9 cellular contexts compared by ENCODE assay signal in the genomic region with DNA sequence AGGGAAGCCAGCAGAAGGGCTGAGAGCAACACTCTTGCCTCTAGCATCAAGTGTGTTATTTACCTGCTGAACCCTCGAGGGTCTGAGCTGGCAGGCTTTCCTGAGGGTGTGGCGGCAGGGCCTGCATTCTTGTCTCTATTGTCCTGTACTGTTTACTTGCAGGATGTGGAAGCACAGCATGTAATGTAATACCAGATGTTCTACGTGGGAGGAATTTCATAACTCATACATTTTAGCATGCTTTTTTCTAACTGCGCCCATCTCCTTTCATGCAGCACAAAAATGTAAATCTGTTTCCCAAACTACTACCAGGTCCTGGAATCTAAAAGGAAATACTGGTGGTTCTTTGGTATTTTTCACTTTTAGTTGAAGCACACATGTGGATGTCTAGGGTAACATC.
DNase-seq lines count a peak whose midpoint lies in the region; ATAC-seq lines count a peak whose summit lies in the region.
"Had no signal": no experiment of that assay in that cellular context is flagged by ENCODE, and none has a peak within 500 bp of the region (broad histone marks: within the 10 kb centered on the region; RNA-seq: fewer than 3 reads in every experiment).

No MANE protein-coding gene starts in this region.

- H3K4me1 Mint-ChIP-seq in CD8-positive, alpha-beta memory T cell: no peaks in the 10 kb centered on the region

- peak; percentile 44 for ATAC-seq in esophagus mucosa
- no peak for ATAC-seq in GM18502 (IDR thresholded peaks at IDR 0.05; ENCODE audit: poor library complexity, unreplicated experiment)

- no peaks in the 10 kb centered on the region for H3K9me3 ChIP-seq in CD8-positive, alpha-beta memory T cell (ENCODE audit: low read length)

- no peak overlapping the region for H3K27ac Mint-ChIP-seq in CD8-positive, alpha-beta memory T cell

- no peak overlapping the region for H3K4me3 ChIP-seq in CD8-positive, alpha-beta memory T cell (ENCODE audit: low read length)

- CTCF ChIA-PET in CD8-positive, alpha-beta memory T cell (lab: Charles Lee): no interaction called here

- H3K4me3 Mint-ChIP-seq in CD8-positive, alpha-beta memory T cell: no peak overlapping the region

- no peaks in the 10 kb centered on the region for H3K27me3 Mint-ChIP-seq in CD8-positive, alpha-beta memory T cell

- peaks cover 13 to 79% (median 25%) of the 10 kb centered on the region in 3 donors for H3K36me3 Mint-ChIP-seq in CD8-positive, alpha-beta memory T cell

- H3K4me1 ChIP-seq in CD8-positive, alpha-beta memory T cell (ENCODE audit: insufficient read depth, low read length): no peaks in the 10 kb centered on the region

- H3K9me3 Mint-ChIP-seq in CD8-positive, alpha-beta memory T cell: no peaks in the 10 kb centered on the region

- DNase-seq in Daoy (ENCODE audit: low read depth): peak; percentile 48
- DNase-seq in NCI-H345 treated with DMSO at 0.1 percent for 48 hours (lab: John Stamatoyannopoulos, UW; ENCODE audit: unreplicated experiment): peak; percentile 66
- DNase-seq in pulmonary artery endothelial cell (ENCODE audit: low read depth, low spot score): peak; percentile 33
- DNase-seq in activated T-cell treated with anti-CD3 and anti-CD28 coated beads for 4 hours: no peak
- DNase-seq in CD8-positive, alpha-beta memory T cell: no peak
- DNase-seq in NCI-H82 treated with DMSO at 0.1 percent for 48 hours (lab: John Stamatoyannopoulos, UW; ENCODE audit: unreplicated experiment): no peak
- DNase-seq: activated CD8-positive, alpha-beta memory T cell treated with anti-CD3 and anti-CD28 coated beads, Interleukin-2, amount 50 U/mL, for 48 hours had no signal

- no peak overlapping the region for H3K27ac ChIP-seq in CD8-positive, alpha-beta memory T cell (ENCODE audit: low read depth, low read length)

- H3K27me3 ChIP-seq in CD8-positive, alpha-beta memory T cell (ENCODE audit: insufficient read depth, low read length, poor library complexity, severe bottlenecking): no peaks in the 10 kb centered on the region

- POLR2A ChIA-PET in CD8-positive, alpha-beta memory T cell (lab: Charles Lee): no interaction called here

- peaks cover 22% of the 10 kb centered on the region for H3K36me3 ChIP-seq in CD8-positive, alpha-beta memory T cell (ENCODE audit: insufficient read depth, low read length)

Comparison
In these comparisons a context has a peak if more than half of its experiments do, and no peak if none do; other contexts are left out.
1. DNase-seq: peak in Daoy (single experiment), NCI-H345 treated with DMSO at 0.1 percent for 48 hours (single experiment) and pulmonary artery endothelial cell (single experiment); none in activated T-cell treated with anti-CD3 and anti-CD28 coated beads for 4 hours (single experiment), CD8-positive, alpha-beta memory T cell (0 of 5) and NCI-H82 treated with DMSO at 0.1 percent for 48 hours (single experiment).